ENCODE assay signal across 10 cellular contexts in genomic region chr5:179866241-179867078, GRCh38. TPM values are rescaled to one million over a fixed set of nuclear protein-coding genes. Genes with fewer than 3 reads are reported as not detected.
DNase-seq lines count a peak whose midpoint lies in the region; ATAC-seq and TF ChIP-seq lines count a peak whose summit lies in the region.
"Had no signal": no experiment of that assay in that cellular context is flagged by ENCODE, and none has a peak within 500 bp of the region (broad histone marks: within the 10 kb centered on the region; RNA-seq: fewer than 3 reads in every experiment).

No MANE protein-coding gene starts in this region.

- peaks cover 4 to 28% of the 10 kb centered on the region in 2 donors for H3K36me3 Mint-ChIP-seq in CD4-positive, alpha-beta memory T cell

- no peak overlapping the region for H3K4me3 Mint-ChIP-seq in CD4-positive, alpha-beta memory T cell
- H3K4me3 Mint-ChIP-seq: CD4-positive, alpha-beta T cell had no signal

- peak; percentile 20 for TF ChIP-seq CTCF in epithelial cell of esophagus (IDR thresholded peaks at IDR 0.05; ENCODE audit: insufficient read depth, low read depth, low read length, missing control alignments)

- H3K27ac ChIP-seq in CD4-positive, alpha-beta memory T cell (ENCODE audit: low read depth, low read length) = no peak overlapping the region
- H3K27ac ChIP-seq: Peyer's patch had no signal

- ATAC-seq in stimulated activated naive CD8-positive, alpha-beta T cell treated with anti-CD3 and anti-CD28 coated beads, Interleukin-15, Interleukin-2, amounts not matched to agents 100 U/mL and 50 U/mL, for 24 hours = peak; percentile 29
- ATAC-seq in HG03439 (IDR thresholded peaks at IDR 0.05; ENCODE audit: unreplicated experiment) (no peak), GM18519 (IDR thresholded peaks at IDR 0.05; ENCODE audit: low FRiP score, unreplicated experiment) (no peak)

- H3K4me3 ChIP-seq in epithelial cell of esophagus (ENCODE audit: low read length) = no peak overlapping the region
- no peak overlapping the region for H3K4me3 ChIP-seq in CD4-positive, alpha-beta memory T cell (ENCODE audit: low read length in 2 of 2)
- H3K4me3 ChIP-seq: Peyer's patch had no signal

- CTCF ChIA-PET in CD4-positive, alpha-beta memory T cell (lab: Charles Lee; ENCODE audit: partially characterized antibody) = no interaction called here

- POLR2A ChIA-PET in CD4-positive, alpha-beta memory T cell (lab: Charles Lee; ENCODE audit: partially characterized antibody) = no interaction called here

- no peaks in the 10 kb centered on the region for H3K4me1 ChIP-seq in CD4-positive, alpha-beta memory T cell (ENCODE audit: insufficient read depth, low read length)
- H3K4me1 ChIP-seq: Peyer's patch had no signal

- intact Hi-C loops in CD4-positive, alpha-beta memory T cell (cut with micrococcal nuclease) = no loop called here

- peaks cover 9% of the 10 kb centered on the region for H3K36me3 ChIP-seq in CD4-positive, alpha-beta memory T cell (ENCODE audit: insufficient read depth, low read length)

- H3K9me3 ChIP-seq in CD4-positive, alpha-beta memory T cell (ENCODE audit: control insufficient read depth in 1 of 2, low read length in 2 of 2) = no peaks in the 10 kb centered on the region
- H3K9me3 ChIP-seq: Peyer's patch had no signal

- H3K27me3 ChIP-seq in CD4-positive, alpha-beta memory T cell (ENCODE audit: insufficient read depth, low read length) = no peaks in the 10 kb centered on the region
- H3K27me3 ChIP-seq: Peyer's patch had no signal

- H3K9me3 Mint-ChIP-seq in CD4-positive, alpha-beta memory T cell = no peaks in the 10 kb centered on the region
- H3K9me3 Mint-ChIP-seq: CD4-positive, alpha-beta T cell had no signal

- no peaks in the 10 kb centered on the region for H3K4me1 Mint-ChIP-seq in CD4-positive, alpha-beta memory T cell

- peak; percentile 25 for DNase-seq in activated naive CD4-positive, alpha-beta T cell treated with Interleukin-2 at 50 U/mL for 16 hours
- DNase-seq in activated naive CD4-positive, alpha-beta T cell (lab: John Stamatoyannopoulos, UW) = no peak
- DNase-seq in RKO (ENCODE audit: low spot score) = peak; percentile 13
- peak; percentile 22 for DNase-seq in epithelial cell of esophagus (ENCODE audit: low read depth)
- DNase-seq in stimulated activated naive CD8-positive, alpha-beta T cell treated with anti-CD3 and anti-CD28 coated beads, Interleukin-15, Interleukin-2, amounts not matched to agents 100 U/mL and 50 U/mL, for 24 hours = peak; percentile 26
- no peak for DNase-seq in CD4-positive, alpha-beta memory T cell
- DNase-seq: CD4-positive, alpha-beta T cell had no signal

- no peak overlapping the region for H3K27ac Mint-ChIP-seq in CD4-positive, alpha-beta memory T cell
- H3K27ac Mint-ChIP-seq: CD4-positive, alpha-beta T cell had no signal

- no peaks in the 10 kb centered on the region for H3K27me3 Mint-ChIP-seq in CD4-positive, alpha-beta memory T cell
- H3K27me3 Mint-ChIP-seq: CD4-positive, alpha-beta T cell had no signal

RNA-seq across cellular contexts. Expression of gene MRNIP, which starts 7.8 kb away (rescaled TPM):
- total RNA-seq in CD4-positive, alpha-beta memory T cell = 100 to 1,000 TPM; 125 to 129 TPM
- polyA plus RNA-seq in CD4-positive, alpha-beta memory T cell = 10 to 100 TPM; 11.4 to 17.2 TPM

RNA-seq across cellular contexts. Expression of gene TBC1D9B, which starts 41.2 kb away (rescaled TPM):
- 10 to 100 TPM; 84.3 to 85.0 TPM for total RNA-seq in CD4-positive, alpha-beta memory T cell
- 10 to 100 TPM in 1 of 2 donors, 1 to 10 TPM in 1; 9.3 to 38.0 TPM for polyA plus RNA-seq in CD4-positive, alpha-beta memory T cell

RNA-seq across cellular contexts. Expression of gene SQSTM1, which starts 45.8 kb away (rescaled TPM):
- total RNA-seq in CD4-positive, alpha-beta memory T cell = 100 to 1,000 TPM; 300 to 303 TPM
- polyA plus RNA-seq in CD4-positive, alpha-beta memory T cell = 100 to 1,000 TPM; 188 to 212 TPM

RNA-seq across cellular contexts. Expression of gene MGAT4B, which starts 59.8 kb away (rescaled TPM):
- 100 to 1,000 TPM; 119 to 121 TPM for total RNA-seq in CD4-positive, alpha-beta memory T cell
- 10 to 100 TPM in 1 of 2 donors, 1 to 10 TPM in 1; 8.3 to 24.3 TPM for polyA plus RNA-seq in CD4-positive, alpha-beta memory T cell

Comparison
In these comparisons a context has a peak if more than half of its experiments do, and no peak if none do; other contexts are left out.
1. DNase-seq: peak in activated naive CD4-positive, alpha-beta T cell treated with Interleukin-2 at 50 U/mL for 16 hours (single experiment), RKO (single experiment), epithelial cell of esophagus (single experiment) and stimulated activated naive CD8-positive, alpha-beta T cell treated with anti-CD3 and anti-CD28 coated beads, Interleukin-15, Interleukin-2, amounts not matched to agents 100 U/mL and 50 U/mL, for 24 hours (single experiment); none in activated naive CD4-positive, alpha-beta T cell (0 of 4) and CD4-positive, alpha-beta memory T cell (0 of 5).